ENCODE assay signal across 25 cellular contexts in genomic region chr21:44713846-44714245, GRCh38. TPM values are rescaled to one million over a fixed set of nuclear protein-coding genes. Genes with fewer than 3 reads are reported as not detected.
DNase-seq lines count a peak whose midpoint lies in the region; ATAC-seq, FAIRE-seq and TF ChIP-seq lines count a peak whose summit lies in the region.
"Had no signal": no experiment of that assay in that cellular context is flagged by ENCODE, and none has a peak within 500 bp of the region (broad histone marks: within the 10 kb centered on the region; RNA-seq: fewer than 3 reads in every experiment).

No MANE protein-coding gene starts in this region.

- H3K4me3 ChIP-seq in right cardiac atrium (ENCODE audit: low read length): no peak overlapping the region
- H3K4me3 ChIP-seq: BLaER1, Peyer's patch had no signal

- H3K9me3 Mint-ChIP-seq in osteocyte (ENCODE audit: unreplicated experiment): no peaks in the 10 kb centered on the region
- H3K9me3 Mint-ChIP-seq: CD4-positive, alpha-beta T cell had no signal

- no peak for TF ChIP-seq POLR2A in H54 (IDR thresholded peaks at IDR 0.05; ENCODE audit: low read depth, low read length)

- no peaks in the 10 kb centered on the region for H3K9me3 ChIP-seq in right cardiac atrium (ENCODE audit: control insufficient read depth, low read length)
- H3K9me3 ChIP-seq: BLaER1, Peyer's patch had no signal

- WGBS in right cardiac atrium: 86% methylated on average over 10 of the region's 10 CpGs

- H3K27me3 ChIP-seq in right cardiac atrium (ENCODE audit: control insufficient read depth, insufficient read depth): no peaks in the 10 kb centered on the region

- intact Hi-C loops in cardiac septum (cut with DNase I): no loop called here
- intact Hi-C loops in right cardiac atrium (cut with DNase I): no loop called here

- no peaks in the 10 kb centered on the region for H3K36me3 Mint-ChIP-seq in osteocyte (ENCODE audit: unreplicated experiment)

- peaks cover 72% of the 10 kb centered on the region for H3K27me3 Mint-ChIP-seq in osteocyte (ENCODE audit: unreplicated experiment)

- H3K4me3 Mint-ChIP-seq in osteocyte (ENCODE audit: unreplicated experiment): no peak overlapping the region
- H3K4me3 Mint-ChIP-seq: CD4-positive, alpha-beta T cell had no signal

- no peak for ATAC-seq in right cardiac atrium
- ATAC-seq in GM19324 (IDR thresholded peaks at IDR 0.05; ENCODE audit: low FRiP score, unreplicated experiment): no peak
- ATAC-seq: HCT116 had no signal

- no peak for FAIRE-seq in H54 (lab: Jason Lieb, UNC)
- FAIRE-seq: HTR-8/SVneo had no signal

- DNase-seq in activated CD4-positive, CD25-positive, alpha-beta regulatory T cell treated with anti-CD3 and anti-CD28 coated beads, Interleukin-2, amount 50 U/mL, for 72 hours: peak; percentile 17
- DNase-seq in activated CD4-positive, CD25-positive, alpha-beta regulatory T cell (lab: John Stamatoyannopoulos, UW): no peak
- DNase-seq in cardiac septum (ENCODE audit: low spot score) (peak; percentile 4), right cardiac atrium (no peak), osteocyte (ENCODE audit: extremely low spot score, unreplicated experiment) (peak; percentile 66), ureter (ENCODE audit: low spot score) (peak; percentile 32), H54 (ENCODE audit: insufficient read length, low spot score) (no peak)
- DNase-seq: ACHN, COR-L47, DMS79, KG1, NCI-H1092 treated with DMSO at 0.1 percent for 48 hours, NCI-H1436 treated with DMSO at 0.1 percent for 48 hours, NCI-H1930, NCI-H345, NCI-H524, NCI-H82 had no signal

- TF ChIP-seq CTCF in osteocyte (IDR thresholded peaks at IDR 0.05): no peak

- H3K4me1 Mint-ChIP-seq in osteocyte (ENCODE audit: unreplicated experiment): peaks cover 10% of the 10 kb centered on the region

- H3K4me1 ChIP-seq in right cardiac atrium (ENCODE audit: control insufficient read depth, insufficient read depth, low read length): no peaks in the 10 kb centered on the region

- no peak overlapping the region for H3K27ac Mint-ChIP-seq in osteocyte (ENCODE audit: unreplicated experiment)
- H3K27ac Mint-ChIP-seq: CD4-positive, alpha-beta T cell had no signal

- no peak overlapping the region for H3K27ac ChIP-seq in right cardiac atrium (ENCODE audit: low read length)
- H3K27ac ChIP-seq: 22Rv1, BLaER1, Peyer's patch had no signal

RNA-seq across cellular contexts. Expression of gene TSPEAR, which starts 2.5 kb away (rescaled TPM):
- total RNA-seq in cardiac septum: not detected
- 1 to 10 TPM in 3 of 4 donors, under 1 TPM in 1; 0.29 to 4.6 (median 1.3) TPM for total RNA-seq in right cardiac atrium
- 2.2 TPM for polyA plus RNA-seq in right cardiac atrium
- not detected in 2 replicates for total RNA-seq in osteocyte
- total RNA-seq in ureter: 0.10 TPM
- total RNA-seq: CD4-positive, alpha-beta T cell; OCI-LY7 had no signal

RNA-seq across cellular contexts. Expression of gene KRTAP10-12, which starts 16.9 kb away (rescaled TPM):
- not detected for total RNA-seq in cardiac septum
- total RNA-seq in right cardiac atrium: not detected
- polyA plus RNA-seq in right cardiac atrium: not detected
- not detected in 2 replicates for total RNA-seq in osteocyte
- total RNA-seq in ureter: not detected
- total RNA-seq: CD4-positive, alpha-beta T cell; OCI-LY7; Peyer's patch had no signal

RNA-seq across cellular contexts. Expression of gene KRTAP12-1, which starts 31.9 kb away (rescaled TPM):
- total RNA-seq in cardiac septum: not detected
- total RNA-seq in right cardiac atrium: not detected
- not detected for polyA plus RNA-seq in right cardiac atrium
- total RNA-seq in osteocyte: not detected in 2 replicates
- total RNA-seq in ureter: not detected
- total RNA-seq: CD4-positive, alpha-beta T cell; OCI-LY7; Peyer's patch had no signal

RNA-seq across cellular contexts. Expression of gene KRTAP12-2, which starts 47.1 kb away (rescaled TPM):
- total RNA-seq in cardiac septum (not detected), right cardiac atrium (not detected), osteocyte (not detected in 2 replicates), ureter (not detected)
- not detected for polyA plus RNA-seq in right cardiac atrium
- total RNA-seq: CD4-positive, alpha-beta T cell; OCI-LY7; Peyer's patch had no signal

RNA-seq across cellular contexts. Expression of gene KRTAP12-3, which starts 56.1 kb away (rescaled TPM):
- not detected for total RNA-seq in cardiac septum
- not detected for total RNA-seq in right cardiac atrium
- polyA plus RNA-seq in right cardiac atrium: not detected
- not detected in 2 replicates for total RNA-seq in osteocyte
- total RNA-seq in ureter: not detected
- total RNA-seq: CD4-positive, alpha-beta T cell; OCI-LY7; Peyer's patch had no signal

Comparison
In these comparisons a context has a peak if more than half of its experiments do, and no peak if none do; other contexts are left out.
1. DNase-seq: peak in activated CD4-positive, CD25-positive, alpha-beta regulatory T cell treated with anti-CD3 and anti-CD28 coated beads, Interleukin-2, amount 50 U/mL, for 72 hours (single experiment), cardiac septum (single experiment), osteocyte (single experiment) and ureter (single experiment); none in activated CD4-positive, CD25-positive, alpha-beta regulatory T cell (0 of 4), right cardiac atrium (0 of 3) and H54 (single experiment).